19 cellular contexts compared by ENCODE assay signal in genomic region chr17:62600805-62601204, GRCh38. TPM values are rescaled to one million over a fixed set of nuclear protein-coding genes. Genes with fewer than 3 reads are reported as not detected.
A peak's percentile ranks its signal among the peaks of the same experiment; 100 is the strongest.
DNase-seq lines count a peak whose midpoint lies in the region; ATAC-seq and TF ChIP-seq lines count a peak whose summit lies in the region.
"Had no signal": no experiment of that assay in that cellular context is flagged by ENCODE, and none has a peak within 500 bp of the region (broad histone marks: within the 10 kb centered on the region; RNA-seq: fewer than 3 reads in every experiment).

No MANE protein-coding gene starts in this region.

- intact Hi-C loops in Right ventricle myocardium superior (cut with DNase I): no loop called here
- intact Hi-C loops in upper lobe of right lung (cut with DNase I): no loop called here

- H3K9me3 Mint-ChIP-seq in nephron progenitor cell: peaks cover 21% of the 10 kb centered on the region

- ATAC-seq in Right ventricle myocardium superior (ENCODE audit: poor library complexity) (no peak), upper lobe of right lung (peak; percentile 44)
- ATAC-seq: CD8-positive, alpha-beta T cell had no signal

- H3K27me3 Mint-ChIP-seq in nephron progenitor cell (ENCODE audit: low read depth, poor library complexity): no peaks in the 10 kb centered on the region

- peaks cover 38% of the 10 kb centered on the region for H3K36me3 ChIP-seq in cardiac muscle cell
- peaks cover 88% of the 10 kb centered on the region for H3K36me3 ChIP-seq in upper lobe of right lung

- H3K36me3 Mint-ChIP-seq in nephron progenitor cell (ENCODE audit: low read depth): peaks cover 84% of the 10 kb centered on the region

- TF ChIP-seq CTCF in cardiac muscle cell (IDR thresholded peaks at IDR 0.05; ENCODE audit: low read depth, low read length): no peak
- TF ChIP-seq CTCF in fibroblast of the aortic adventitia (IDR thresholded peaks at IDR 0.05; ENCODE audit: insufficient read depth, low read length): no peak
- no peak for TF ChIP-seq CTCF in nephron progenitor cell (IDR thresholded peaks at IDR 0.05)
- TF ChIP-seq CTCF in upper lobe of right lung (IDR thresholded peaks at IDR 0.05): no peak

- no peaks in the 10 kb centered on the region for H3K4me1 Mint-ChIP-seq in nephron progenitor cell

- H3K9me3 ChIP-seq in cardiac muscle cell (ENCODE audit: low read depth) (no peaks in the 10 kb centered on the region), upper lobe of right lung (no peaks in the 10 kb centered on the region)

- DNase-seq in cardiac muscle cell (ENCODE audit: low read depth in 1 of 2, low spot score in 1 of 2): peak in 1 of 2 donors; percentile 14
- no peak for DNase-seq in Right ventricle myocardium superior
- DNase-seq in fibroblast of the aortic adventitia (ENCODE audit: low read depth): peak; percentile 36
- DNase-seq in nephron progenitor cell: no peak
- DNase-seq in upper lobe of right lung: no peak
- no peak for DNase-seq in NCI-H345 treated with DMSO at 0.1 percent for 48 hours (lab: John Stamatoyannopoulos, UW; ENCODE audit: unreplicated experiment)
- DNase-seq in DMS53 (lab: John Stamatoyannopoulos, UW): no peak
- DNase-seq in mucosa of gallbladder (ENCODE audit: low spot score): no peak
- DNase-seq: CD8-positive, alpha-beta T cell; IMR-90; NCI-H1105; NCI-H146; NCI-H2029; NCI-H226; NCI-H524 treated with DMSO at 0.1 percent for 48 hours; SHP77 had no signal

- peak overlapping the region; percentile 28 for H3K27ac ChIP-seq in cardiac muscle cell
- H3K27ac ChIP-seq in upper lobe of right lung: peak overlapping the region; percentile 76
- H3K27ac ChIP-seq: 22Rv1; BLaER1 treated with 17β-estradiol and CSF1 and Interleukin-3, amounts not matched to agents 10 nM and 100 nM; KMS-11 had no signal

- H3K27me3 ChIP-seq in cardiac muscle cell (no peaks in the 10 kb centered on the region), upper lobe of right lung (no peaks in the 10 kb centered on the region)
- H3K27me3 ChIP-seq: BLaER1 treated with 17β-estradiol and CSF1 and Interleukin-3, amounts not matched to agents 10 nM and 100 nM had no signal

- peak overlapping the region; percentile 66 for H3K27ac Mint-ChIP-seq in nephron progenitor cell
- H3K27ac Mint-ChIP-seq: CD8-positive, alpha-beta T cell had no signal

- no peak overlapping the region for H3K4me3 Mint-ChIP-seq in nephron progenitor cell
- H3K4me3 Mint-ChIP-seq: CD8-positive, alpha-beta T cell had no signal

- H3K4me1 ChIP-seq in cardiac muscle cell (ENCODE audit: low read depth): no peaks in the 10 kb centered on the region
- peaks cover 8% of the 10 kb centered on the region for H3K4me1 ChIP-seq in upper lobe of right lung
- H3K4me1 ChIP-seq: BLaER1 treated with 17β-estradiol and CSF1 and Interleukin-3, amounts not matched to agents 10 nM and 100 nM had no signal

- H3K4me3 ChIP-seq in cardiac muscle cell (no peak overlapping the region), fibroblast of the aortic adventitia (ENCODE audit: low read depth, low read length) (no peak overlapping the region), upper lobe of right lung (no peak overlapping the region)
- H3K4me3 ChIP-seq: BLaER1 treated with 17β-estradiol and CSF1 and Interleukin-3, amounts not matched to agents 10 nM and 100 nM had no signal

RNA-seq across cellular contexts. Expression of gene MRC2, which starts 26.7 kb away (rescaled TPM):
- 76.0 and 136 TPM in 2 replicates for total RNA-seq in cardiac muscle cell
- 53.1 and 90.3 TPM in 2 replicates for polyA plus RNA-seq in cardiac muscle cell
- total RNA-seq in Right ventricle myocardium superior: 23.0 TPM
- 170 and 245 TPM in 2 replicates for total RNA-seq in fibroblast of the aortic adventitia (ENCODE audit: low replicate concordance)
- 127 TPM for total RNA-seq in upper lobe of right lung
- total RNA-seq in mucosa of gallbladder: 87.4 TPM
